16 cellular contexts compared by ENCODE assay signal in genomic region chr4:101125045-101125713, GRCh38.
DNase-seq lines count a peak whose midpoint lies in the region; ATAC-seq and TF ChIP-seq lines count a peak whose summit lies in the region.
"Had no signal": no experiment of that assay in that cellular context is flagged by ENCODE, and none has a peak within 500 bp of the region (broad histone marks: within the 10 kb centered on the region; RNA-seq: fewer than 3 reads in every experiment).

No MANE protein-coding gene starts in this region.

- H3K36me3 Mint-ChIP-seq in natural killer cell, result no peaks in the 10 kb centered on the region

- POLR2A ChIA-PET in HEK293T (lab: Yijun Ruan, JAX), result no interaction called here

- no peak for TF ChIP-seq CTCF in C4-2B (conservative IDR thresholded peaks at IDR 0.05)
- TF ChIP-seq CTCF in fibroblast of villous mesenchyme (IDR thresholded peaks at IDR 0.05; ENCODE audit: insufficient read depth, low read depth, low read length), result no peak
- TF ChIP-seq CTCF in smooth muscle cell (IDR thresholded peaks at IDR 0.05; ENCODE audit: borderline replicate concordance, insufficient read depth, poor library complexity, severe bottlenecking), result no peak
- TF ChIP-seq CTCF in natural killer cell (IDR thresholded peaks at IDR 0.05), result no peak

- DNase-seq in HEK293T (ENCODE audit: extremely low spot score), result no peak
- peak; percentile 52 for DNase-seq in fibroblast of villous mesenchyme (ENCODE audit: low read depth)
- DNase-seq in smooth muscle cell (lab: John Stamatoyannopoulos, UW; ENCODE audit: unreplicated experiment), result no peak
- DNase-seq in stimulated activated CD4-positive, alpha-beta T cell treated with anti-CD3 and anti-CD28 coated beads, Interleukin-4, amount 100 ng/mL, for 24 hours, result no peak
- no peak for DNase-seq in natural killer cell
- DNase-seq: CD8-positive, alpha-beta T cell; NCI-H1417 treated with DMSO at 0.1 percent for 48 hours; NCI-H1930; NCI-H2171; NCI-H446; NCI-H69; PC-9; T-cell had no signal

- H3K9me3 Mint-ChIP-seq in natural killer cell, result peaks cover 0 to 2% of the 10 kb centered on the region in 2 donors

- intact Hi-C loops in natural killer cell (cut with micrococcal nuclease), result no loop called here

- CTCF ChIA-PET in HEK293T (lab: Yijun Ruan, JAX), result no interaction called here

- no peaks in the 10 kb centered on the region for H3K9me3 ChIP-seq in smooth muscle cell (replicated peaks; ENCODE audit: low read depth)

- H3K4me1 ChIP-seq in smooth muscle cell (ENCODE audit: low read depth), result peaks cover 10% of the 10 kb centered on the region

- no peaks in the 10 kb centered on the region for H3K27me3 ChIP-seq in smooth muscle cell (ENCODE audit: low read depth)

- H4K20me1 ChIP-seq in smooth muscle cell (ENCODE audit: low read depth), result peaks cover 51% of the 10 kb centered on the region

- no peak overlapping the region for H2AFZ ChIP-seq in smooth muscle cell (ENCODE audit: low read depth)
- H2AFZ ChIP-seq: PC-9 had no signal

- H3K27me3 Mint-ChIP-seq in natural killer cell (ENCODE audit: low read depth in 2 of 2), result no peaks in the 10 kb centered on the region
- H3K27me3 Mint-ChIP-seq: IgD-negative memory B cell, T-cell had no signal

- no peak overlapping the region for H3K9ac ChIP-seq in smooth muscle cell (ENCODE audit: low read depth)

- no peak overlapping the region for H3K4me3 ChIP-seq in fibroblast of villous mesenchyme (ENCODE audit: low read depth, low read length)
- no peak overlapping the region for H3K4me3 ChIP-seq in smooth muscle cell
- H3K4me3 ChIP-seq: PC-9 had no signal

- no peak overlapping the region for H3K4me2 ChIP-seq in smooth muscle cell
- H3K4me2 ChIP-seq: PC-9 had no signal

- H3K4me1 Mint-ChIP-seq in natural killer cell, result peaks cover 52 to 59% of the 10 kb centered on the region in 2 donors

- peaks cover 68% of the 10 kb centered on the region for H3K79me2 ChIP-seq in smooth muscle cell (ENCODE audit: low read depth)

- no peaks in the 10 kb centered on the region for H3K36me3 ChIP-seq in smooth muscle cell (ENCODE audit: low read depth)

- H3K27ac Mint-ChIP-seq in natural killer cell, result peak overlapping the region in 1 of 2 donors; percentile 6
- H3K27ac Mint-ChIP-seq: CD8-positive, alpha-beta T cell; IgD-negative memory B cell; T-cell had no signal

- H3K4me3 Mint-ChIP-seq in natural killer cell, result no peak overlapping the region
- H3K4me3 Mint-ChIP-seq: CD8-positive, alpha-beta T cell; T-cell had no signal

- WGBS in smooth muscle cell (ENCODE audit: low lambda C conversion rate), result 79% methylated on average over 5 of the region's 5 CpGs

- ATAC-seq in natural killer cell (no peak), HG02884 (IDR thresholded peaks at IDR 0.05; ENCODE audit: unreplicated experiment) (no peak)
- ATAC-seq: CD8-positive, alpha-beta T cell; T-cell had no signal

- peak overlapping the region; percentile 44; the same call in 1 of the 2 replicates for H3K27ac ChIP-seq in C4-2B
- peak overlapping the region; percentile 24 for H3K27ac ChIP-seq in smooth muscle cell (ENCODE audit: low read depth)
- H3K27ac ChIP-seq: PC-9 had no signal

- H3F3A ChIP-seq in smooth muscle cell (ENCODE audit: low read depth), result peaks cover 4% of the 10 kb centered on the region

TF ChIP-seq in HEK293T, 16 proteins besides CTCF, POLR2A, EP300 and RAD21:
- TF ChIP-seq PKNOX1 (IDR thresholded peaks at IDR 0.05), result 0 out of 2 replicates have a peak, but pooled peaks have one; percentile 16
- no peak for TF ChIP-seq HDGF (IDR thresholded peaks at IDR 0.05; ENCODE audit: borderline replicate concordance)
- TF ChIP-seq FOXK2 (IDR thresholded peaks at IDR 0.05), result no peak
- TF ChIP-seq ARNT (IDR thresholded peaks at IDR 0.05), result no peak
- TF ChIP-seq FOXM1 (IDR thresholded peaks at IDR 0.05; ENCODE audit: borderline replicate concordance), result no peak
- no peak for TF ChIP-seq NFRKB (IDR thresholded peaks at IDR 0.05)
- no peak for TF ChIP-seq SP1 (IDR thresholded peaks at IDR 0.05)
- TF ChIP-seq LEF1 (IDR thresholded peaks at IDR 0.05; ENCODE audit: borderline replicate concordance), result no peak
TF ChIP-seq in HEK293T: peak in this region for 1.
